ENCODE assay signal across 8 cellular contexts in the genomic region with DNA sequence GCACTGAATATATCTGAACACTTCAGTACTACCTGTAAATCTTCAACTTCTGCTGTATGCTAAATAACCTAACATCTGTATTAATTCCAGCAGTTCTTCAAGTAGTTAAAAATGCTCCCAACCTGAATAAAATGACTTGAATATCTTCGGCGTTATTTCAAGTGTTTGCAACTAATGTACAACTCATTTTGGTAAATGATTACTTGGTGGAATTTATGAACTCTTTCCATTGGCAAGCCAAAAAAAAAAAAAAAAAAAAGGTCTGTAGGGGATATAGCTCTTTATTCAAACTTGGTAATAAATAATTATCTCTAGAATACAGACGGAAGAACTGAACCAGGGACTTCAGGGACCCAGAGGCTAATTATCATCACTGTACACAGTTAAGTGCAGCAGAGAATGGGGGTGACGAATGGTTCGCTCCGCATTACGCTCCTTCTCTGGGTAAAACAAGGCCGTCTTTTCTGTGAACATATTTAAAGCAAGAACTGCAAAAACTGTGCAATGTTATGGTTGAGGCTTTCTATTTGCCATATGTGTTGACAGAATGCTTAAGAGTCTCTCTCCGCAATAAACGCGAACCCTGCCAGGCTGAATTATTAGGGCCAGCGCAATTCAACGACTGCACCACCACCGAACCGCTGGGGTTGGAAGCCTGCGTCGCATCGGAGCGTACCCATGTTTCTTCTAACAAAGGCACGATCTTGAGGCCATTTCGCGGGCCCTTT. TPM values are rescaled to one million over a fixed set of nuclear protein-coding genes. Genes with fewer than 3 reads are reported as not detected.
A peak's percentile ranks its signal among the peaks of the same experiment; 100 is the strongest.
DNase-seq lines count a peak whose midpoint lies in the region; ATAC-seq and TF ChIP-seq lines count a peak whose summit lies in the region.

No MANE protein-coding gene starts in this region.

- BruUV-seq in PC-3 (replicated peaks; lab: Mats Ljungman, UMichigan) = TSS peak; percentile 64

- peaks cover 24% of the 10 kb centered on the region for H3K4me1 Mint-ChIP-seq in neural progenitor cell

- H3F3A ChIP-seq in PC-3 (ENCODE audit: low read length, unreplicated experiment) (no peaks in the 10 kb centered on the region), neural progenitor cell (ENCODE audit: low read depth) (peaks cover 65% of the 10 kb centered on the region)

- intact Hi-C loops in PC-3 (cut with micrococcal nuclease) = loop anchor here (5.0 to 10.0 kb wide), 5 partner anchors 52 to 220 kb away; partner anchors contain the start of genes NLN, SGTB and SREK1

- H2AFZ ChIP-seq in PC-3 (ENCODE audit: low read length) (peak overlapping the region; percentile 53), neural progenitor cell (replicated peaks) (peak overlapping the region; percentile 81)

- DNase-seq in PC-3 (peak; percentile 1), epithelial cell of prostate (ENCODE audit: low read depth, low spot score) (no peak), neural progenitor cell (ENCODE audit: low spot score) (no peak), NCI-H2171 treated with DMSO at 0.1 percent for 48 hours (lab: John Stamatoyannopoulos, UW) (no peak), ureter (ENCODE audit: low spot score) (no peak)

- POLR2A ChIA-PET in PC-3 (lab: Charles Lee; ENCODE audit: unreplicated experiment) = interaction anchor here (0.6 to 0.7 kb wide), 3 partner anchors 90 to 174 kb away, joined by 3 to 13 read pairs (median 4); no protein-coding TSS in a partner anchor

- no peaks in the 10 kb centered on the region for H3K9me3 Mint-ChIP-seq in neural progenitor cell

- H3K4me2 ChIP-seq in BLaER1 (peak overlapping the region; percentile 90), PC-3 (ENCODE audit: low read length) (peak overlapping the region; percentile 85), neural progenitor cell (peak overlapping the region; percentile 88)

- H3K4me3 Mint-ChIP-seq in neural progenitor cell = peak overlapping the region; percentile 95

- peaks cover 25% of the 10 kb centered on the region for H4K20me1 ChIP-seq in BLaER1
- H4K20me1 ChIP-seq in PC-3 (ENCODE audit: low read length) = peaks cover 13% of the 10 kb centered on the region
- peaks cover 19% of the 10 kb centered on the region for H4K20me1 ChIP-seq in neural progenitor cell (ENCODE audit: low read depth)

- no peaks in the 10 kb centered on the region for H3K36me3 Mint-ChIP-seq in neural progenitor cell

- peak overlapping the region; percentile 89 for H3K4me3 ChIP-seq in BLaER1
- peak overlapping the region; percentile 68 for H3K4me3 ChIP-seq in PC-3 (ENCODE audit: low read length)
- peak overlapping the region; percentile 84 for H3K4me3 ChIP-seq in neural progenitor cell

- H3K27ac Mint-ChIP-seq in neural progenitor cell = peak overlapping the region; percentile 98

- peaks cover under 1% of the 10 kb centered on the region; the same call in 1 of the 2 replicates for H3K36me3 ChIP-seq in BLaER1
- no peaks in the 10 kb centered on the region for H3K36me3 ChIP-seq in PC-3 (ENCODE audit: low read depth, low read length)
- H3K36me3 ChIP-seq in neural progenitor cell = no peaks in the 10 kb centered on the region

- H3K9me3 ChIP-seq in BLaER1 = no peaks in the 10 kb centered on the region
- H3K9me3 ChIP-seq in PC-3 (ENCODE audit: low read length) = no peaks in the 10 kb centered on the region
- no peaks in the 10 kb centered on the region for H3K9me3 ChIP-seq in neural progenitor cell (ENCODE audit: low read depth)

- H3K9me2 ChIP-seq in PC-3 (replicated peaks; ENCODE audit: low read length) = no peaks in the 10 kb centered on the region

- peaks cover 51% of the 10 kb centered on the region for H3K79me2 ChIP-seq in PC-3 (ENCODE audit: low read length)
- H3K79me2 ChIP-seq in neural progenitor cell (ENCODE audit: low read depth) = peaks cover 45% of the 10 kb centered on the region

- H3K27ac ChIP-seq in BLaER1 (peak overlapping the region; percentile 99), PC-3 (ENCODE audit: low read length) (peak overlapping the region; percentile 79), epithelial cell of prostate (peak overlapping the region; percentile 99), neural progenitor cell (peak overlapping the region; percentile 98)

- TF ChIP-seq CTCF in PC-3 (conservative IDR thresholded peaks at IDR 0.05; ENCODE audit: low read depth, low read length) (no peak), neural progenitor cell (IDR thresholded peaks at IDR 0.05) (no peak)

- H3K9ac ChIP-seq in BLaER1 (peak overlapping the region; percentile 99), PC-3 (ENCODE audit: low read length) (peak overlapping the region; percentile 77), neural progenitor cell (peak overlapping the region; percentile 89)

- peak; percentile 7 for ATAC-seq in GM19467 (IDR thresholded peaks at IDR 0.05; ENCODE audit: unreplicated experiment)
- no peak for ATAC-seq in PC-3
- ATAC-seq in HG03460 (IDR thresholded peaks at IDR 0.05; ENCODE audit: unreplicated experiment) = no peak

- no peaks in the 10 kb centered on the region for H3K27me3 ChIP-seq in BLaER1
- no peaks in the 10 kb centered on the region for H3K27me3 ChIP-seq in PC-3 (ENCODE audit: low read length)
- peaks cover 10% of the 10 kb centered on the region for H3K27me3 ChIP-seq in neural progenitor cell

- H3K27me3 Mint-ChIP-seq in neural progenitor cell (ENCODE audit: insufficient read depth, low read depth) = peaks cover 3% of the 10 kb centered on the region

- H3K4me1 ChIP-seq in BLaER1 (peaks cover 23% of the 10 kb centered on the region), PC-3 (ENCODE audit: insufficient read depth, low read length) (peaks cover 15% of the 10 kb centered on the region), neural progenitor cell (peaks cover 50% of the 10 kb centered on the region)

- CTCF ChIA-PET in PC-3 (lab: Charles Lee) = no interaction called here

RNA-seq across cellular contexts. Expression of gene ERBIN, which starts 1.8 kb away (rescaled TPM):
- total RNA-seq in PC-3 (2014; rRNA removed) (38.9 and 40.6 TPM in 2 replicates), neural progenitor cell (ENCODE audit: low replicate concordance) (46.5 and 77.6 TPM in 2 replicates), ureter (101 TPM)
